ENCODE assay signal across 11 cellular contexts in genomic region chr2:46365913-46366674, GRCh38.
A peak's percentile ranks its signal among the peaks of the same experiment; 100 is the strongest.
DNase-seq lines count a peak whose midpoint lies in the region; ATAC-seq and TF ChIP-seq lines count a peak whose summit lies in the region.
"Had no signal": no experiment of that assay in that cellular context is flagged by ENCODE, and none has a peak within 500 bp of the region (broad histone marks: within the 10 kb centered on the region; RNA-seq: fewer than 3 reads in every experiment).

No MANE protein-coding gene starts in this region.

- TF ChIP-seq CTCF in HFFc6 (IDR thresholded peaks at IDR 0.05) (peak; percentile 83), astrocyte of the spinal cord (IDR thresholded peaks at IDR 0.05; ENCODE audit: low read depth, low read length) (peak; percentile 80), right lobe of liver (IDR thresholded peaks at IDR 0.05) (peak in 3 of 4 donors; percentile 24 to 43 (median 36))

- peak in 1 of 4 donors; percentile 6 for ATAC-seq in right lobe of liver
- ATAC-seq in HG03354 (IDR thresholded peaks at IDR 0.05; ENCODE audit: poor library complexity, severe bottlenecking, unreplicated experiment), result no peak

- no peak overlapping the region for H3K4me3 ChIP-seq in astrocyte of the spinal cord (ENCODE audit: low read depth, low read length)
- no peak overlapping the region for H3K4me3 ChIP-seq in right lobe of liver

- 66% methylated on average over 15 of the region's 15 CpGs for WGBS in right lobe of liver (ENCODE audit: insufficient coverage, low coverage, low lambda C conversion rate, missing lambda C conversion rate)

- peaks cover 10 to 54% (median 24%) of the 10 kb centered on the region in 4 donors for H3K36me3 ChIP-seq in right lobe of liver

- H3K36me3 Mint-ChIP-seq in HFFc6 (ENCODE audit: low read depth), result peaks cover 26% of the 10 kb centered on the region
- H3K36me3 Mint-ChIP-seq: IgD-negative memory B cell had no signal

- DNase-seq in AG08395 (ENCODE audit: low spot score) (peak; percentile 34), HFFc6 (peak; percentile 16), astrocyte of the spinal cord (ENCODE audit: low read depth, low spot score) (peak; percentile 19), right lobe of liver (no peak), CD1c-positive myeloid dendritic cell (ENCODE audit: extremely low spot score) (no peak), NCI-H2227 treated with DMSO at 0.1 percent for 48 hours (lab: John Stamatoyannopoulos, UW) (no peak), OCI-M2 (lab: John Stamatoyannopoulos, UW; ENCODE audit: unreplicated experiment) (no peak)
- DNase-seq: Calu3; stimulated activated CD4-positive, alpha-beta T cell treated with anti-CD3 and anti-CD28 coated beads, Interleukin-2, amount 100 ng/mL, for 48 hours had no signal

- H3K27ac Mint-ChIP-seq in HFFc6, result no peak overlapping the region

- peaks cover 0 to 24% (median 12%) of the 10 kb centered on the region in 4 donors for H3K4me1 ChIP-seq in right lobe of liver

- in situ Hi-C loops in astrocyte of the spinal cord (cut with HindIII; ENCODE audit: low sequenced_read_pairs), result no loop called here

- no peaks in the 10 kb centered on the region for H3K9me3 Mint-ChIP-seq in HFFc6
- H3K9me3 Mint-ChIP-seq: IgD-negative memory B cell had no signal

- intact Hi-C loops in right lobe of liver (cut with DNase I), result loop anchor here in 1 of 2 donors (10.0 kb wide), 1 partner anchor 351 kb away; no protein-coding TSS in a partner anchor

- no peaks in the 10 kb centered on the region for H3K27me3 ChIP-seq in right lobe of liver

- 0 out of 2 replicates have a peak, but pooled peaks cover 2% of the 10 kb centered on the region for H3K27me3 Mint-ChIP-seq in HFFc6 (ENCODE audit: insufficient read depth)

- H3K4me1 Mint-ChIP-seq in HFFc6 (ENCODE audit: low read depth), result peaks cover 45% of the 10 kb centered on the region

- peak overlapping the region; percentile 18 to 61 (median 24) for H3K27ac ChIP-seq in right lobe of liver

- no peaks in the 10 kb centered on the region for H3K9me3 ChIP-seq in right lobe of liver

- no peak for TF ChIP-seq POLR2A in right lobe of liver (IDR thresholded peaks at IDR 0.05)

- no peak overlapping the region for H3K4me3 Mint-ChIP-seq in HFFc6
- H3K4me3 Mint-ChIP-seq: IgD-negative memory B cell had no signal

Comparison
In these comparisons a context has a peak if more than half of its experiments do, and no peak if none do; other contexts are left out.
1. DNase-seq: peak in AG08395 (single experiment), HFFc6 (single experiment) and astrocyte of the spinal cord (single experiment); none in right lobe of liver (0 of 3), CD1c-positive myeloid dendritic cell (single experiment), NCI-H2227 treated with DMSO at 0.1 percent for 48 hours (single experiment) and OCI-M2 (single experiment).
2. Peak in every context shown above with its lines, with median percentiles within 50 percentile points of each other: CTCF ChIP-seq.